32 cellular contexts compared by ENCODE assay signal in the genomic region with DNA sequence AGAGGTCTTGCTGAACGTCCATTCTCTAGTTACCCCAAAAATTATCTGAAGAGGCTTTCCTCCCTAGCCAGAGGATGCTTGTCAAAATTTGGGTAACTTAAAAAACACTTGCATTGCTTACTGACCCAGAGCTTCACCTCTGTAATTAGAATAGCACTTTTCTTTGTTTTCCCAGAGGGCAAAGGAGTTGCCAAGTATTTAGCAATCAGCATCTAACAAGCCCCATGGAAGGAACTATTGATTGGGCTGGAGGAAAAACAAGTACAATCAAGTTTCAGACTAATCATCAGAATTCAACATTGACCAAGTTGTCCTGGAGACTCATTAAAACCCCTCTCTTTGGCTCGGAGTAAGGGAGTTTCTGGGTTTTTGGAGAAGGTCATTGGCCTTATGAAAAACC.
"Had no signal": no experiment of that assay in that cellular context is flagged by ENCODE, and none has a peak within 500 bp of the region (broad histone marks: within the 10 kb centered on the region; RNA-seq: fewer than 3 reads in every experiment).

No MANE protein-coding gene starts in this region.

- H3K9me3 ChIP-seq: adrenal gland, SJCRH30 had no signal

- H3K4me1 Mint-ChIP-seq: central memory CD8-positive, alpha-beta T cell had no signal

- H3K4me1 ChIP-seq: adrenal gland, SJCRH30 had no signal

- H3K27me3 Mint-ChIP-seq: central memory CD8-positive, alpha-beta T cell had no signal

- DNase-seq: activated CD4-positive, alpha-beta memory T cell treated with anti-CD3 and anti-CD28 coated beads for 36 hours; activated CD4-positive, alpha-beta T cell treated with anti-CD3 and anti-CD28 coated beads, Interleukin-2, amount 50 U/mL, for 1 hour; activated CD8-positive, alpha-beta memory T cell treated with anti-CD3 and anti-CD28 coated beads, Interleukin-2, amount 50 U/mL, for 4 hours; activated gamma-delta T cell treated with Interleukin-2 at 50 U/mL for 16 hours; activated naive CD4-positive, alpha-beta T cell treated with anti-CD3 and anti-CD28 coated beads for 36 hours; activated T-cell treated with anti-CD3 and anti-CD28 coated beads for 4 hours; activated T-cell treated with anti-CD3 and anti-CD28 coated beads, Interleukin-2, amount 50 U/mL, for 4 hours; adrenal gland; brain microvascular endothelial cell; Kasumi-1; KG1; MM.1S; NCI-H1092 treated with DMSO at 0.1 percent for 48 hours; NCI-H1417; NCI-H146; NCI-H187 treated with DMSO at 0.1 percent for 48 hours; NCI-H2081; NCI-H226; NCI-H446 treated with DMSO at 0.1 percent for 48 hours; NCI-H524; NCI-H69; NCI-H82; SHP77; SJCRH30 had no signal

- H3K4me3 ChIP-seq: adrenal gland, cardiac muscle cell, SJCRH30, SK-N-MC had no signal

- H3K27ac ChIP-seq: adrenal gland, brain microvascular endothelial cell, cardiac muscle cell, SJCRH30, SK-N-MC had no signal

- H3K36me3 ChIP-seq: adrenal gland, brain microvascular endothelial cell, cardiac muscle cell, SJCRH30 had no signal

- H3K4me3 Mint-ChIP-seq: activated CD4-positive, alpha-beta memory T cell treated with anti-CD3 and anti-CD28 coated beads for 36 hours; activated naive CD4-positive, alpha-beta T cell treated with anti-CD3 and anti-CD28 coated beads for 36 hours; activated T-cell treated with anti-CD3 and anti-CD28 coated beads, Interleukin-2, amount 50 U/mL, for 4 hours; activated T-helper 1 cell treated with anti-CD3 and anti-CD28 coated beads, Interleukin-12 subunit alpha, Interleukin-12 subunit beta, Interleukin-2, Interleukin-4 antibody, amounts not matched to agents 30 ng/mL and 10 ng/mL and 1 ng/mL, durations not matched to agents 14 hours and 24 hours and 36 hours; central memory CD8-positive, alpha-beta T cell; T-helper 1 cell treated with Interleukin-12 subunit alpha and Interleukin-12 subunit beta and Interleukin-4 antibody, amounts not matched to agents 30 μg/mL and 1 μg/mL, for 36 hours; T-helper 2 cell treated with Interferon-gamma antibody and Interleukin-4, amounts not matched to agents 5 μg/mL and 100 μg/mL, for 36 hours had no signal

- H3K27ac Mint-ChIP-seq: activated CD4-positive, alpha-beta memory T cell treated with anti-CD3 and anti-CD28 coated beads for 36 hours; activated naive CD4-positive, alpha-beta T cell treated with anti-CD3 and anti-CD28 coated beads for 36 hours; activated naive CD4-positive, alpha-beta T cell treated with anti-CD3 and anti-CD28 coated beads, Interleukin-2, amount 50 U/mL, for 72 hours; activated T-helper 1 cell treated with anti-CD3 and anti-CD28 coated beads, Interleukin-12 subunit alpha, Interleukin-12 subunit beta, Interleukin-2, Interleukin-4 antibody, amounts not matched to agents 30 ng/mL and 10 ng/mL and 1 ng/mL, durations not matched to agents 14 hours and 24 hours and 36 hours; T-helper 1 cell treated with Interleukin-12 subunit alpha and Interleukin-12 subunit beta and Interleukin-4 antibody, amounts not matched to agents 30 μg/mL and 1 μg/mL, for 36 hours; T-helper 2 cell treated with Interferon-gamma antibody and Interleukin-4, amounts not matched to agents 5 μg/mL and 100 μg/mL, for 36 hours had no signal

- H3K36me3 Mint-ChIP-seq: activated CD4-positive, alpha-beta memory T cell treated with anti-CD3 and anti-CD28 coated beads for 36 hours; activated naive CD4-positive, alpha-beta T cell treated with anti-CD3 and anti-CD28 coated beads, Interleukin-2, amount 50 U/mL, for 72 hours had no signal

- H3K9me3 Mint-ChIP-seq: activated CD4-positive, alpha-beta memory T cell treated with anti-CD3 and anti-CD28 coated beads for 36 hours; activated naive CD4-positive, alpha-beta T cell treated with anti-CD3 and anti-CD28 coated beads for 36 hours; activated naive CD4-positive, alpha-beta T cell treated with anti-CD3 and anti-CD28 coated beads, Interleukin-2, amount 50 U/mL, for 72 hours; activated T-cell treated with anti-CD3 and anti-CD28 coated beads, Interleukin-2, amount 50 U/mL, for 4 hours; activated T-helper 1 cell treated with anti-CD3 and anti-CD28 coated beads, Interleukin-12 subunit alpha, Interleukin-12 subunit beta, Interleukin-2, Interleukin-4 antibody, amounts not matched to agents 30 ng/mL and 10 ng/mL and 1 ng/mL, durations not matched to agents 14 hours and 24 hours and 36 hours; central memory CD8-positive, alpha-beta T cell; T-helper 1 cell treated with Interleukin-12 subunit alpha and Interleukin-12 subunit beta and Interleukin-4 antibody, amounts not matched to agents 30 μg/mL and 1 μg/mL, for 36 hours; T-helper 2 cell treated with Interferon-gamma antibody and Interleukin-4, amounts not matched to agents 5 μg/mL and 100 μg/mL, for 36 hours had no signal

- ATAC-seq: activated naive CD4-positive, alpha-beta T cell treated with anti-CD3 and anti-CD28 coated beads, Interleukin-2, amount 50 U/mL, for 72 hours; activated T-cell treated with anti-CD3 and anti-CD28 coated beads, Interleukin-2, amount 50 U/mL, for 4 hours; Panc1 had no signal

- H3K27me3 ChIP-seq: adrenal gland, brain microvascular endothelial cell, cardiac muscle cell, SJCRH30 had no signal
